18 cellular contexts compared by ENCODE assay signal in genomic region chr15:46703352-46703861, GRCh38.
A peak's percentile ranks its signal among the peaks of the same experiment; 100 is the strongest.
DNase-seq lines count a peak whose midpoint lies in the region; ATAC-seq and TF ChIP-seq lines count a peak whose summit lies in the region.
"Had no signal": no experiment of that assay in that cellular context is flagged by ENCODE, and none has a peak within 500 bp of the region (broad histone marks: within the 10 kb centered on the region; RNA-seq: fewer than 3 reads in every experiment).

No MANE protein-coding gene starts in this region.

- peak overlapping the region; percentile 42; the same call in 1 of the 2 replicates for H3K9ac ChIP-seq in MM.1S (ENCODE audit: low read length)

- H3K79me2 ChIP-seq in MM.1S (ENCODE audit: low read length), result no peaks in the 10 kb centered on the region

- H3K4me1 ChIP-seq in MM.1S (ENCODE audit: low read length), result peaks cover 49% of the 10 kb centered on the region
- H3K4me1 ChIP-seq: upper lobe of left lung had no signal

- DNase-seq in GM12865 (ENCODE audit: low read depth) (peak; percentile 79), MM.1S (peak; percentile 82), dedifferentiated amniotic fluid mesenchymal stem cell (ENCODE audit: extremely low spot score) (no peak), NCI-H345 (lab: John Stamatoyannopoulos, UW) (no peak), mucosa of gallbladder (ENCODE audit: low spot score) (no peak)
- DNase-seq in stimulated activated CD4-positive, alpha-beta T cell treated with anti-CD3 and anti-CD28 coated beads, Interleukin-4, amount 100 ng/mL, for 24 hours, result no peak
- DNase-seq: activated CD4-positive, alpha-beta T cell treated with anti-CD3 and anti-CD28 coated beads, Interleukin-2, amount 10 ng/mL, durations not matched to agents 24 days and 14 days; activated gamma-delta T cell; DMS 273 treated with DMSO at 0.1 percent for 48 hours; glutamatergic neuron; NCI-H1694 treated with DMSO at 0.1 percent for 48 hours; NCI-H446; Right ventricle myocardium superior; stimulated activated CD4-positive, alpha-beta T cell treated with anti-CD3 and anti-CD28 coated beads, Interleukin-1b, Interleukin-23, amount 100 ng/mL, for 48 hours; upper lobe of left lung had no signal

- H3K27me3 ChIP-seq in MM.1S (replicated peaks; ENCODE audit: insufficient read depth, low read length), result no peaks in the 10 kb centered on the region
- H3K27me3 ChIP-seq: sigmoid colon, upper lobe of left lung had no signal

- TF ChIP-seq CTCF in GM12865 (IDR thresholded peaks at IDR 0.05; ENCODE audit: insufficient read depth, low read depth, low read length, missing control alignments) (no peak), MM.1S (IDR thresholded peaks at IDR 0.05; ENCODE audit: low read length) (no peak)

- H3F3A ChIP-seq in MM.1S (ENCODE audit: insufficient read depth, low read length), result peaks cover 30% of the 10 kb centered on the region

- H4K20me1 ChIP-seq in MM.1S (ENCODE audit: insufficient read depth, low read length), result no peaks in the 10 kb centered on the region

- no peaks in the 10 kb centered on the region for H3K36me3 ChIP-seq in MM.1S (replicated peaks; ENCODE audit: insufficient read depth, low read length)
- H3K36me3 ChIP-seq: sigmoid colon, upper lobe of left lung had no signal

- H3K4me2 ChIP-seq in MM.1S (ENCODE audit: low read depth, low read length), result peak overlapping the region; percentile 85

- peak overlapping the region; percentile 59 for H2AFZ ChIP-seq in MM.1S (ENCODE audit: low read length)

- ATAC-seq in GM19397 (IDR thresholded peaks at IDR 0.05; ENCODE audit: unreplicated experiment), result peak; percentile 47
- ATAC-seq in HG02852 (IDR thresholded peaks at IDR 0.05; ENCODE audit: unreplicated experiment), result peak; percentile 83

- H3K4me3 ChIP-seq in GM12865 (ENCODE audit: low read depth, low read length) (peak overlapping the region; percentile 54), MM.1S (ENCODE audit: low read length) (peak overlapping the region; percentile 52)
- H3K4me3 ChIP-seq: sigmoid colon, upper lobe of left lung had no signal

- H3K9me3 ChIP-seq in MM.1S (replicated peaks; ENCODE audit: insufficient read depth, low read length), result no peaks in the 10 kb centered on the region
- H3K9me3 ChIP-seq: sigmoid colon, upper lobe of left lung had no signal

- peak overlapping the region; percentile 95 for H3K27ac ChIP-seq in MM.1S (ENCODE audit: low read length)
- H3K27ac ChIP-seq: upper lobe of left lung had no signal

- H3K9me2 ChIP-seq in MM.1S (replicated peaks; ENCODE audit: insufficient read depth, low read length), result no peaks in the 10 kb centered on the region

Comparison
In these comparisons a context has a peak if more than half of its experiments do, and no peak if none do; other contexts are left out.
1. DNase-seq: peak in GM12865 (single experiment) and MM.1S (single experiment); none in dedifferentiated amniotic fluid mesenchymal stem cell (single experiment), NCI-H345 (single experiment), mucosa of gallbladder (single experiment) and stimulated activated CD4-positive, alpha-beta T cell treated with anti-CD3 and anti-CD28 coated beads, Interleukin-4, amount 100 ng/mL, for 24 hours (single experiment).